In genomic region chr16:81940781-81941560, GRCh38 we compare ENCODE assay signal across 8 cellular contexts.
DNase-seq lines count a peak whose midpoint lies in the region; ATAC-seq and TF ChIP-seq lines count a peak whose summit lies in the region.
"Had no signal": no experiment of that assay in that cellular context is flagged by ENCODE, and none has a peak within 500 bp of the region (broad histone marks: within the 10 kb centered on the region; RNA-seq: fewer than 3 reads in every experiment).

No MANE protein-coding gene starts in this region.

- ATAC-seq in activated CD4-positive, CD25-positive, alpha-beta regulatory T cell treated with anti-CD3 and anti-CD28 coated beads, Interleukin-2, amount 50 U/mL, for 24 hours, result no peak
- no peak for ATAC-seq in HG03378 (IDR thresholded peaks at IDR 0.05; ENCODE audit: unreplicated experiment)

- DNase-seq in DMS153 treated with DMSO at 0.1 percent for 48 hours (lab: John Stamatoyannopoulos, UW; ENCODE audit: unreplicated experiment), result peak; percentile 15
- DNase-seq in SW480 (ENCODE audit: low spot score), result peak; percentile 66
- peak; percentile 35 for DNase-seq in glomerular visceral epithelial cell (ENCODE audit: extremely low spot score)
- peak; percentile 53 for DNase-seq in stromal cell of bone marrow (ENCODE audit: low read depth)
- DNase-seq: activated B cell treated with CpG ODN at 0.5 μM for 24 hours had no signal

- H3K9ac ChIP-seq in KMS-11, result no peak overlapping the region

- H2AFZ ChIP-seq in KMS-11 (ENCODE audit: low read depth), result no peak overlapping the region

- no peaks in the 10 kb centered on the region for H3K36me3 ChIP-seq in KMS-11 (ENCODE audit: insufficient read depth)

- no peaks in the 10 kb centered on the region for H3K79me2 ChIP-seq in KMS-11 (ENCODE audit: insufficient read depth, low read depth)

- TF ChIP-seq CTCF in KMS-11 (conservative IDR thresholded peaks at IDR 0.05; ENCODE audit: low read depth, low read length), result peak; percentile 67

- no peaks in the 10 kb centered on the region for H3K27me3 ChIP-seq in KMS-11 (ENCODE audit: insufficient read depth, low read depth)

- H3K27ac ChIP-seq in KMS-11, result no peak overlapping the region

- no peaks in the 10 kb centered on the region for H4K20me1 ChIP-seq in KMS-11 (ENCODE audit: insufficient read depth)

- H3K4me2 ChIP-seq in KMS-11, result no peak overlapping the region

- H3K4me3 ChIP-seq in KMS-11 (IDR thresholded peaks at IDR 0.05; ENCODE audit: insufficient read depth, low read depth, low read length), result no peak overlapping the region

- H3K4me1 ChIP-seq in KMS-11 (ENCODE audit: low read depth, poor library complexity, severe bottlenecking), result no peaks in the 10 kb centered on the region

Comparison
In these comparisons a context has a peak if more than half of its experiments do, and no peak if none do; other contexts are left out.
1. DNase-seq: peak in every context shown above with its lines; median percentile 66 in SW480; 53 in stromal cell of bone marrow; 35 in glomerular visceral epithelial cell; 15 in DMS153 treated with DMSO at 0.1 percent for 48 hours.